8 cellular contexts compared by ENCODE assay signal in genomic region chr19:58326914-58327726, GRCh38. TPM values are rescaled to one million over a fixed set of nuclear protein-coding genes. Genes with fewer than 3 reads are reported as not detected.
A peak's percentile ranks its signal among the peaks of the same experiment; 100 is the strongest.
DNase-seq lines count a peak whose midpoint lies in the region; ATAC-seq and TF ChIP-seq lines count a peak whose summit lies in the region.

TSS of gene ZSCAN22 (plus strand) at chr19:58326994. CDS start at chr19:58334803, 7,809 bp downstream.

- TF ChIP-seq CTCF in kidney epithelial cell (IDR thresholded peaks at IDR 0.05; ENCODE audit: insufficient read depth, low read length, poor library complexity, severe bottlenecking) = no peak

- H3K27me3 ChIP-seq in kidney epithelial cell (ENCODE audit: control insufficient read depth, insufficient read depth, low read length) = no peaks in the 10 kb centered on the region

- peak within 1 kb of the TSS; percentile 64 for H3K4me3 ChIP-seq in kidney epithelial cell (ENCODE audit: low read depth, low read length)

- DNase-seq in AML-193 (lab: John Stamatoyannopoulos, UW) (peak; percentile 88 to 93), NCI-H226 (peak; percentile 97), cerebellar nuclear complex (lab: John Stamatoyannopoulos, UW) (peak; percentile 87), kidney epithelial cell (ENCODE audit: low read depth) (peak; percentile 87)
- DNase-seq in activated CD4-positive, CD25-positive, alpha-beta regulatory T cell treated with anti-CD3 and anti-CD28 coated beads, Interleukin-2, amount 50 U/mL, for 16 hours (ENCODE audit: low read depth, low spot score) = peak; percentile 87
- peak; percentile 70 to 77 for DNase-seq in stimulated activated CD4-positive, alpha-beta T cell treated with anti-CD3 and anti-CD28 coated beads, Interleukin-15, amount 100 ng/mL, for 1 hour (ENCODE audit: low read depth in 1 of 2, low spot score in 1 of 2)

- ATAC-seq in GM19035 (IDR thresholded peaks at IDR 0.05; ENCODE audit: unreplicated experiment) (peak; percentile 84), HG03196 (IDR thresholded peaks at IDR 0.05; ENCODE audit: unreplicated experiment) (peak; percentile 75)

- no peaks in the 10 kb centered on the region for H3K36me3 ChIP-seq in kidney epithelial cell (ENCODE audit: control insufficient read depth, insufficient read depth, low read length)

RNA-seq across cellular contexts. Expression of gene ZSCAN22, which starts in this region (rescaled TPM):
- 2.0 and 4.0 TPM in 2 replicates for total RNA-seq in kidney epithelial cell

Comparison
In these comparisons a context has a peak if more than half of its experiments do, and no peak if none do; other contexts are left out.
1. Peak in every context shown above with its lines: DNase-seq, ATAC-seq and H3K4me3 ChIP-seq.